15 cellular contexts compared by ENCODE assay signal in genomic region chr5:143060018-143060417, GRCh38.
DNase-seq lines count a peak whose midpoint lies in the region; ATAC-seq and TF ChIP-seq lines count a peak whose summit lies in the region.
"Had no signal": no experiment of that assay in that cellular context is flagged by ENCODE, and none has a peak within 500 bp of the region (broad histone marks: within the 10 kb centered on the region; RNA-seq: fewer than 3 reads in every experiment).

No MANE protein-coding gene starts in this region.

- H2AFZ ChIP-seq in mesenchymal stem cell (ENCODE audit: low read depth, low read length), result no peak overlapping the region

- H3K79me1 ChIP-seq in mesenchymal stem cell (replicated peaks; ENCODE audit: low read length, poor library complexity, severe bottlenecking), result no peaks in the 10 kb centered on the region

- intact Hi-C loops in heart left ventricle (cut with DNase I) (loop anchor here in 4 of 10 donors (5.0 to 10.0 kb wide), 4 partner anchors 38 to 342 kb away; partner anchors contain the start of gene NR3C1 (in 1 of the 4)), Right ventricle myocardium inferior (cut with DNase I) (loop anchor here (5.0 kb wide), 4 partner anchors 38 to 342 kb away; partner anchors contain the start of gene NR3C1)
- intact Hi-C loops in dendritic cell treated with granulocyte-macrophage colony-stimulating factor and Interleukin-4, amounts not matched to agents 40 ng/mL and 50 ng/mL, for 4 days (cut with micrococcal nuclease), result loop anchor here (5.0 kb wide), 1 partner anchor 342 kb away; the partner anchor contains the start of gene NR3C1

- H3K9me3 ChIP-seq in heart left ventricle (no peaks in the 10 kb centered on the region), mesenchymal stem cell (ENCODE audit: control insufficient read depth, low read length) (no peaks in the 10 kb centered on the region), upper lobe of left lung (no peaks in the 10 kb centered on the region)

- H3K4me3 Mint-ChIP-seq in dendritic cell treated with granulocyte-macrophage colony-stimulating factor and Interleukin-4, amounts not matched to agents 40 ng/mL and 50 ng/mL, for 4 days, result no peak overlapping the region
- H3K4me3 Mint-ChIP-seq: activated CD4-positive, alpha-beta T cell treated with anti-CD3 and anti-CD28 coated beads for 36 hours; effector memory CD8-positive, alpha-beta T cell had no signal

- H2BK120ac ChIP-seq in mesenchymal stem cell (ENCODE audit: low read depth, low read length), result no peak overlapping the region

- H3K14ac ChIP-seq in mesenchymal stem cell (ENCODE audit: low read length in 2 of 2), result no peak overlapping the region

- no peak overlapping the region for H3K4me2 ChIP-seq in mesenchymal stem cell (ENCODE audit: low read length, poor library complexity, severe bottlenecking)

- TF ChIP-seq CTCF in heart left ventricle (IDR thresholded peaks at IDR 0.05) (no peak), upper lobe of left lung (IDR thresholded peaks at IDR 0.05) (no peak)

- H2BK15ac ChIP-seq in mesenchymal stem cell (ENCODE audit: low read depth, poor library complexity, severe bottlenecking), result no peak overlapping the region

- no peaks in the 10 kb centered on the region for H3K27me3 Mint-ChIP-seq in dendritic cell treated with granulocyte-macrophage colony-stimulating factor and Interleukin-4, amounts not matched to agents 40 ng/mL and 50 ng/mL, for 4 days
- H3K27me3 Mint-ChIP-seq: activated CD4-positive, alpha-beta T cell treated with anti-CD3 and anti-CD28 coated beads for 36 hours; effector memory CD8-positive, alpha-beta T cell had no signal

- DNase-seq in heart left ventricle (no peak), Right ventricle myocardium inferior (ENCODE audit: missing footprints) (no peak), mesenchymal stem cell (no peak), upper lobe of left lung (no peak), activated T-cell treated with anti-CD3 and anti-CD28 coated beads for 4 hours (no peak), GOT3 (lab: John Stamatoyannopoulos, UW) (no peak)
- no peak for DNase-seq in activated effector memory CD4-positive, alpha-beta T cell treated with anti-CD3 and anti-CD28 coated beads, Interleukin-2, amount 50 U/mL, for 16 hours
- DNase-seq: activated CD4-positive, alpha-beta T cell treated with anti-CD3 and anti-CD28 coated beads for 36 hours; activated gamma-delta T cell treated with Interleukin-2 at 50 U/mL for 16 hours; amniotic stem cell; C1 segment of cervical spinal cord; effector memory CD8-positive, alpha-beta T cell; NCI-H1436 treated with DMSO at 0.1 percent for 48 hours; NCI-H2171 treated with DMSO at 0.1 percent for 48 hours had no signal

- peak overlapping the region in 9 of 12 donors; percentile 2 to 60 (median 37) for H3K27ac ChIP-seq in heart left ventricle
- peak overlapping the region; percentile 21 for H3K27ac ChIP-seq in mesenchymal stem cell (ENCODE audit: low read length, poor library complexity, severe bottlenecking)
- H3K27ac ChIP-seq in upper lobe of left lung, result peak overlapping the region in 3 of 4 donors; percentile 10 to 44 (median 18)

- H3K4me3 ChIP-seq in heart left ventricle, result no peak overlapping the region
- no peak overlapping the region for H3K4me3 ChIP-seq in mesenchymal stem cell (ENCODE audit: insufficient read depth in 1 of 2, low read depth in 1 of 2, low read length in 2 of 2)
- H3K4me3 ChIP-seq in upper lobe of left lung, result no peak overlapping the region

- H4K8ac ChIP-seq in mesenchymal stem cell (ENCODE audit: low read length), result no peak overlapping the region

- no peak for TF ChIP-seq EP300 in upper lobe of left lung (IDR thresholded peaks at IDR 0.05)

- peaks cover 5 to 66% (median 49%) of the 10 kb centered on the region in 12 donors for H3K4me1 ChIP-seq in heart left ventricle
- H3K4me1 ChIP-seq in mesenchymal stem cell (ENCODE audit: control insufficient read depth, insufficient read depth, low read depth, low read length), result peaks cover 4% of the 10 kb centered on the region
- peaks cover 21 to 44% (median 38%) of the 10 kb centered on the region in 4 donors for H3K4me1 ChIP-seq in upper lobe of left lung

- no peak overlapping the region for H3K18ac ChIP-seq in mesenchymal stem cell (ENCODE audit: low read depth in 1 of 2, low read length in 2 of 2)

- TF ChIP-seq POLR2A in heart left ventricle (IDR thresholded peaks at IDR 0.05) (no peak), upper lobe of left lung (IDR thresholded peaks at IDR 0.05) (no peak)

- H3K36me3 Mint-ChIP-seq in dendritic cell treated with granulocyte-macrophage colony-stimulating factor and Interleukin-4, amounts not matched to agents 40 ng/mL and 50 ng/mL, for 4 days (ENCODE audit: low read depth), result peaks cover 74% of the 10 kb centered on the region

- ATAC-seq in heart left ventricle (no peak), Right ventricle myocardium inferior (no peak), upper lobe of left lung (ENCODE audit: low FRiP score in 2 of 2) (no peak)
- ATAC-seq: activated CD4-positive, alpha-beta T cell treated with anti-CD3 and anti-CD28 coated beads for 36 hours; effector memory CD8-positive, alpha-beta T cell had no signal

- H3K9ac ChIP-seq in mesenchymal stem cell (ENCODE audit: low read length), result no peak overlapping the region

- H2BK12ac ChIP-seq in mesenchymal stem cell (ENCODE audit: low read length in 2 of 2), result no peak overlapping the region

- no peak overlapping the region for H3K23ac ChIP-seq in mesenchymal stem cell (ENCODE audit: low read length in 2 of 2)

- no peak overlapping the region for H2BK5ac ChIP-seq in mesenchymal stem cell (ENCODE audit: low read depth, low read length, poor library complexity, severe bottlenecking)

- peaks cover 92% of the 10 kb centered on the region for H3K4me1 Mint-ChIP-seq in dendritic cell treated with granulocyte-macrophage colony-stimulating factor and Interleukin-4, amounts not matched to agents 40 ng/mL and 50 ng/mL, for 4 days (ENCODE audit: low read depth)

- H3K9me3 Mint-ChIP-seq in dendritic cell treated with granulocyte-macrophage colony-stimulating factor and Interleukin-4, amounts not matched to agents 40 ng/mL and 50 ng/mL, for 4 days, result no peaks in the 10 kb centered on the region
- H3K9me3 Mint-ChIP-seq: effector memory CD8-positive, alpha-beta T cell had no signal

- H2AK5ac ChIP-seq in mesenchymal stem cell (ENCODE audit: low read length, severe bottlenecking), result no peak overlapping the region

- peaks cover 0 to 43% (median 21%) of the 10 kb centered on the region in 9 donors for H3K36me3 ChIP-seq in heart left ventricle
- H3K36me3 ChIP-seq in mesenchymal stem cell (ENCODE audit: control insufficient read depth in 1 of 2, insufficient read depth in 2 of 2, low read depth in 1 of 2, low read length in 2 of 2), result no peaks in the 10 kb centered on the region
- peaks cover 0 to 17% (median 0%) of the 10 kb centered on the region in 4 donors for H3K36me3 ChIP-seq in upper lobe of left lung

- no peak overlapping the region for H3K4ac ChIP-seq in mesenchymal stem cell (ENCODE audit: low read depth in 1 of 2, low read length in 2 of 2)

- H3K27ac Mint-ChIP-seq in dendritic cell treated with granulocyte-macrophage colony-stimulating factor and Interleukin-4, amounts not matched to agents 40 ng/mL and 50 ng/mL, for 4 days, result peak overlapping the region; percentile 71
- H3K27ac Mint-ChIP-seq: activated CD4-positive, alpha-beta T cell treated with anti-CD3 and anti-CD28 coated beads for 36 hours; effector memory CD8-positive, alpha-beta T cell had no signal

- H4K91ac ChIP-seq in mesenchymal stem cell (ENCODE audit: low read length), result no peak overlapping the region

- H3K27me3 ChIP-seq in heart left ventricle (no peaks in the 10 kb centered on the region), mesenchymal stem cell (ENCODE audit: control insufficient read depth in 1 of 2, insufficient read depth in 1 of 2, low read length in 2 of 2) (no peaks in the 10 kb centered on the region), upper lobe of left lung (no peaks in the 10 kb centered on the region)
